In genomic region chr11:132943737-132944556, GRCh38 we compare ENCODE assay signal across 9 cellular contexts.
DNase-seq lines count a peak whose midpoint lies in the region; TF ChIP-seq lines count a peak whose summit lies in the region.
"Had no signal": no experiment of that assay in that cellular context is flagged by ENCODE, and none has a peak within 500 bp of the region (broad histone marks: within the 10 kb centered on the region; RNA-seq: fewer than 3 reads in every experiment).

No MANE protein-coding gene starts in this region.

- H3K36me3 ChIP-seq in fibroblast of lung (ENCODE audit: control insufficient read depth, insufficient read depth, low read length) (no peaks in the 10 kb centered on the region), ovary (no peaks in the 10 kb centered on the region), SJCRH30 (no peaks in the 10 kb centered on the region)

- H3K4me1 ChIP-seq in fibroblast of lung (ENCODE audit: control insufficient read depth, extremely low read depth, insufficient read depth, low read length), result no peaks in the 10 kb centered on the region
- H3K4me1 ChIP-seq in ovary (ENCODE audit: insufficient read depth), result no peaks in the 10 kb centered on the region
- no peaks in the 10 kb centered on the region for H3K4me1 ChIP-seq in SJCRH30

- DNase-seq in EL (peak; percentile 27), NCI-H1105 treated with DMSO at 0.1 percent for 48 hours (lab: John Stamatoyannopoulos, UW) (peak; percentile 65), fibroblast of lung (ENCODE audit: low read depth in 2 of 2) (peak in 1 of 2 donors; percentile 11), ovary (no peak), SJCRH30 (no peak), AML-193 (lab: John Stamatoyannopoulos, UW) (no peak), T-helper 2 cell (no peak)
- no peak for DNase-seq in activated CD4-positive, alpha-beta T cell treated with anti-CD3 and anti-CD28 coated beads, Interleukin-2, amount 50 U/mL, for 1 hour
- DNase-seq: activated naive CD4-positive, alpha-beta T cell treated with anti-CD3 and anti-CD28 coated beads, Interleukin-2, amount 10 ng/mL, durations not matched to agents 7 days and 5 days had no signal

- TF ChIP-seq CTCF in fibroblast of lung (conservative IDR thresholded peaks at IDR 0.05 in 1 of 2, IDR thresholded peaks at IDR 0.05 in 1 of 2; ENCODE audit: low read depth in 1 of 2, low read length in 2 of 2), result no peak
- no peak for TF ChIP-seq CTCF in ovary (IDR thresholded peaks at IDR 0.05)

- peak overlapping the region; percentile 37 for H3K9ac ChIP-seq in fibroblast of lung (ENCODE audit: insufficient read depth, low read length)

- no peak overlapping the region for H3K27ac ChIP-seq in fibroblast of lung (ENCODE audit: insufficient read depth, low read length)
- no peak overlapping the region for H3K27ac ChIP-seq in ovary
- H3K27ac ChIP-seq in SJCRH30, result no peak overlapping the region

- WGBS in ovary, 3 donors, result 1% methylated on average over 64 to 100 of the region's 100 CpGs

- TF ChIP-seq EP300 in ovary (IDR thresholded peaks at IDR 0.05), result no peak

- intact Hi-C loops in ovary (cut with DNase I), result no loop called here

- H3K27me3 ChIP-seq in fibroblast of lung (ENCODE audit: control insufficient read depth, insufficient read depth, low read length) (no peaks in the 10 kb centered on the region), ovary (no peaks in the 10 kb centered on the region), SJCRH30 (no peaks in the 10 kb centered on the region)

- no peaks in the 10 kb centered on the region for H4K20me1 ChIP-seq in fibroblast of lung (ENCODE audit: control insufficient read depth, extremely low read depth, insufficient read depth, low read length)

- TF ChIP-seq POLR2A in ovary (IDR thresholded peaks at IDR 0.05), result no peak

- peak overlapping the region; percentile 35 for H2AFZ ChIP-seq in fibroblast of lung (ENCODE audit: low read length)

- H3K79me2 ChIP-seq in fibroblast of lung (ENCODE audit: control insufficient read depth, insufficient read depth, low read length), result no peaks in the 10 kb centered on the region

- H3K4me3 ChIP-seq in fibroblast of lung (replicated peaks in 1 of 4; ENCODE audit: control extremely low read depth in 1 of 4, insufficient read depth in 1 of 4, low read depth in 3 of 4, low read length in 4 of 4) (peak overlapping the region in 3 of 4 experiments; percentile 14 to 53 (median 52)), ovary (peak overlapping the region; percentile 4), SJCRH30 (no peak overlapping the region)

- H3K9me3 ChIP-seq in fibroblast of lung (ENCODE audit: control insufficient read depth, insufficient read depth, low read depth, low read length), result no peaks in the 10 kb centered on the region
- H3K9me3 ChIP-seq in ovary, result no peaks in the 10 kb centered on the region
- H3K9me3 ChIP-seq in SJCRH30 (replicated peaks), result no peaks in the 10 kb centered on the region

- H3K4me2 ChIP-seq in fibroblast of lung (ENCODE audit: extremely low read depth, insufficient read depth, low read length), result peak overlapping the region; percentile 87

Comparison
In these comparisons a context has a peak if more than half of its experiments do, and no peak if none do; other contexts are left out.
1. DNase-seq: peak in EL (single experiment) and NCI-H1105 treated with DMSO at 0.1 percent for 48 hours (single experiment); none in ovary (0 of 5), SJCRH30 (0 of 2), activated CD4-positive, alpha-beta T cell treated with anti-CD3 and anti-CD28 coated beads, Interleukin-2, amount 50 U/mL, for 1 hour (single experiment), AML-193 (0 of 2) and T-helper 2 cell (0 of 5).